Comparison of ENCODE assay signal across 29 cellular contexts in the genomic region with DNA sequence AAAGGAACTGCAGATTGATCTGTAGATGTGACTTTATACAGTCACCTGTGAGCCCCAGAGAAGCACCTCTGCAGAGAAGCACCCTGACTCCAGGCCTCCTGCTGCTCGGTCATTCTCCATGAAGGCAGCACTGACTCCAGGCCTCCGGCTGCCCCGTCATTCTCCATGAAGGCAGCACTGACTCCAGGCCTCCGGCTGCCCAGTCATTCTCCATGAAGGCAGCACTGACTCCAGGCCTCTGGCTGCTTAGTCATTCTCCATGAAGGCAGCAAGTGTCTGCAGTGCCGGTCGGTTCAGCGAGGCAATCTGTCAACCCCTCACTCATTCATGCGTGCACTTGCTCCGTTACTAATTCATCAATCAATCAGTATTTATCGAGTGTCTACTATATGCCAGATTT.
"Had no signal": no experiment of that assay in that cellular context is flagged by ENCODE, and none has a peak within 500 bp of the region (broad histone marks: within the 10 kb centered on the region; RNA-seq: fewer than 3 reads in every experiment).

No MANE protein-coding gene starts in this region.

- H3K9me3 ChIP-seq: heart right ventricle, left lung, lower lobe of right lung, ovary, prostate gland, stomach, testis, tibial artery, vagina had no signal

- H3K27me3 Mint-ChIP-seq: stimulated activated naive B cell treated with anti-CD40 and anti-IgM and Interleukin-4, amounts not matched to agents 10 μg/mL and 1 μg/mL and 100 μg/mL, for 72 hours; type B pancreatic cell had no signal

- H3K4me1 Mint-ChIP-seq: naive thymus-derived CD8-positive, alpha-beta T cell; nephron; neural crest cell; stimulated activated naive B cell treated with anti-CD40 and anti-IgM and Interleukin-4, amounts not matched to agents 10 μg/mL and 1 μg/mL and 100 μg/mL, for 72 hours had no signal

- H3K27ac Mint-ChIP-seq: naive thymus-derived CD8-positive, alpha-beta T cell; nephron; stimulated activated naive B cell treated with anti-CD40 and anti-IgM and Interleukin-4, amounts not matched to agents 10 μg/mL and 1 μg/mL and 100 μg/mL, for 72 hours; type B pancreatic cell had no signal

- H3K36me3 ChIP-seq: heart right ventricle, left lung, lower lobe of right lung, ovary, prostate gland, stomach, tibial artery, vagina had no signal

- H3K4me2 ChIP-seq: hepatocyte had no signal

- DNase-seq: heart right ventricle; kidney glomerular epithelial cell; left colon; left lung; lower lobe of right lung; mammary epithelial cell; mesenchymal stem cell; ovary; retina; right cardiac atrium; stimulated activated CD4-positive, alpha-beta T cell treated with anti-CD3 and anti-CD28 coated beads, Interleukin-12 subunit alpha, Interleukin-12 subunit beta, amount 100 ng/mL, for 4 hours; stimulated activated CD4-positive, alpha-beta T cell treated with anti-CD3 and anti-CD28 coated beads, Interleukin-15, amount 100 ng/mL, for 24 hours; stimulated activated CD4-positive, alpha-beta T cell treated with anti-CD3 and anti-CD28 coated beads, Interleukin-2, amount 100 ng/mL, for 24 hours; stimulated activated CD4-positive, alpha-beta T cell treated with anti-CD3 and anti-CD28 coated beads, Interleukin-4, amount 100 ng/mL, for 1 hour; stimulated activated naive B cell treated with anti-CD40 and anti-IgM and Interleukin-4, amounts not matched to agents 10 μg/mL and 1 μg/mL and 100 μg/mL, for 72 hours; stimulated activated naive CD8-positive, alpha-beta T cell treated with anti-CD3 and anti-CD28 coated beads, Interleukin-15, Interleukin-2, amounts not matched to agents 100 U/mL and 50 U/mL, for 24 hours; stomach; testis; tibial artery had no signal

- FAIRE-seq: keratinocyte had no signal

- H3K36me3 Mint-ChIP-seq: naive thymus-derived CD8-positive, alpha-beta T cell; stimulated activated naive B cell treated with anti-CD40 and anti-IgM and Interleukin-4, amounts not matched to agents 10 μg/mL and 1 μg/mL and 100 μg/mL, for 72 hours; type B pancreatic cell had no signal

- ATAC-seq: heart right ventricle; left colon; left lung; lower lobe of right lung; naive thymus-derived CD8-positive, alpha-beta T cell; right cardiac atrium; sciatic nerve; stimulated activated naive B cell treated with anti-CD40 and anti-IgM and Interleukin-4, amounts not matched to agents 10 μg/mL and 1 μg/mL and 100 μg/mL, for 72 hours; stimulated activated naive CD8-positive, alpha-beta T cell treated with anti-CD3 and anti-CD28 coated beads, Interleukin-15, Interleukin-2, amounts not matched to agents 100 U/mL and 50 U/mL, for 24 hours had no signal

- H2AFZ ChIP-seq: hepatocyte had no signal

- H3K4me3 Mint-ChIP-seq: naive thymus-derived CD8-positive, alpha-beta T cell; nephron; neural crest cell; stimulated activated naive B cell treated with anti-CD40 and anti-IgM and Interleukin-4, amounts not matched to agents 10 μg/mL and 1 μg/mL and 100 μg/mL, for 72 hours; type B pancreatic cell had no signal

- H3K27ac ChIP-seq: heart right ventricle, hepatocyte, left lung, lower lobe of right lung, ovary, prostate gland, skin epidermis, stomach, testis, tibial artery, vagina had no signal

- H3K4me1 ChIP-seq: heart right ventricle, left lung, lower lobe of right lung, prostate gland, stomach, testis, tibial artery, vagina had no signal

- H3K4me3 ChIP-seq: heart right ventricle, hepatocyte, left lung, lower lobe of right lung, ovary, prostate gland, skin epidermis, stomach, testis, tibial artery, vagina had no signal

- H3K79me2 ChIP-seq: hepatocyte had no signal

- H3K9me3 Mint-ChIP-seq: nephron, neural crest cell, type B pancreatic cell had no signal

- H3K27me3 ChIP-seq: hepatocyte, ovary, testis, vagina had no signal
